In the genomic region with DNA sequence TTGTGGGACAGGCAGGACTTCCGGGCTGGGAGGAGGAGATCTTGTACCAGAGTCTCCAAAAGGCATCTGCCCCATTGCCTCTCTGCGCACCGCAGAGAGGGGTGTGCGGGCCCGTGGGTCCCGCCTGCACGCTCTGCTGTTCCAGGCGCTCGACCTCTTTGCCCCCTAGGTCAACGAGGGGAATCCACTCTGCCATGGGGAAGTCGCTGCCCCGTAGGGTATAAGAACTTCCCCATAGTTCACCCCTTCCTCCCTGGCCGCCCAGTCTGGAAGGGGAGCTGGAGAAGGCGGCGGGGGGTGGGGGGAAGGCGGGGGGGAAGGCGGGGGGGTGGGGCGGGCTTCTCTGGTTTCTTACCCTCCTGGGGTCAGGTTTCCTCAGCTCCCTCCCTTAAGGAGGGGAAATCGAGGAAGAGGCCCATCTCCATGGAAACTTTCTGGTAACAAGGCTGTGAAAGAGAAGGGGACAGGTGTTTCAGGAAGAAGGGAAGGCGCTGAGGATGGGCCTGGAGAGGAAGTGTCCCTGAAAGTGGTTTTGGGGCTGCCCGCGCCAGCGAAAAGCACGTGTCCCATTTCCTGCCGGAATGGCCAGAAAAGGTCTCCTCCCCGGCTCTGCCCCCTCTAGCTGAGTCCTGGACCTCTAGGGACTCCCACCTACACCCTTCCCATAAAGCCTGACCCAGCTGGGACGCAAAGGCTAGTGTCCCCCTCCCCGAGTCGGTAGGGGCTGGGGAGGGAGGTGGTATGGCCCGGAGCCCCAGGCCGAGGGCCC, we compare ENCODE assay signal across 9 cellular contexts. TPM values are rescaled to one million over a fixed set of nuclear protein-coding genes. Genes with fewer than 3 reads are reported as not detected.
DNase-seq lines count a peak whose midpoint lies in the region; ATAC-seq and TF ChIP-seq lines count a peak whose summit lies in the region.
"Had no signal": no experiment of that assay in that cellular context is flagged by ENCODE, and none has a peak within 500 bp of the region (broad histone marks: within the 10 kb centered on the region; RNA-seq: fewer than 3 reads in every experiment).

No MANE protein-coding gene starts in this region.

- H3K36me3 Mint-ChIP-seq in activated CD4-positive, alpha-beta memory T cell treated with anti-CD3 and anti-CD28 coated beads, Interleukin-2, amount 10 ng/mL, durations not matched to agents 7 days and 5 days (ENCODE audit: low read depth), result no peaks in the 10 kb centered on the region

- no peak overlapping the region for H3K27ac ChIP-seq in lung (ENCODE audit: low read depth in 1 of 2, low read length in 1 of 2)
- H3K27ac ChIP-seq: 22Rv1 had no signal

- peak overlapping the region; percentile 12 for H3K4me3 ChIP-seq in lung

- H3K27me3 Mint-ChIP-seq in activated CD4-positive, alpha-beta memory T cell treated with anti-CD3 and anti-CD28 coated beads, Interleukin-2, amount 10 ng/mL, durations not matched to agents 7 days and 5 days, result peaks cover 4% of the 10 kb centered on the region

- H3K27me3 ChIP-seq in lung (ENCODE audit: control insufficient read depth, insufficient read depth), result no peaks in the 10 kb centered on the region

- H3K4me1 ChIP-seq in lung (ENCODE audit: control insufficient read depth in 2 of 2, insufficient read depth in 2 of 2, low read length in 2 of 2), result peaks cover 0 to 2% of the 10 kb centered on the region in 2 donors

- POLR2A ChIA-PET in activated CD4-positive, alpha-beta memory T cell treated with anti-CD3 and anti-CD28 coated beads, Interleukin-2, amount 10 ng/mL, durations not matched to agents 7 days and 5 days (lab: Charles Lee), result interaction anchor here (2.7 kb wide), 1 partner anchor 286 kb away, joined by 12 read pairs; no protein-coding TSS in a partner anchor

- peak; percentile 40 for ATAC-seq in HG02642 (IDR thresholded peaks at IDR 0.05; ENCODE audit: poor library complexity, unreplicated experiment)
- ATAC-seq in lung (ENCODE audit: insufficient read depth, low FRiP score), result no peak

- no peak overlapping the region for H3K27ac Mint-ChIP-seq in activated CD4-positive, alpha-beta memory T cell treated with anti-CD3 and anti-CD28 coated beads, Interleukin-2, amount 10 ng/mL, durations not matched to agents 7 days and 5 days

- DNase-seq in DMS53 (lab: John Stamatoyannopoulos, UW), result peak; percentile 11
- DNase-seq in DMS53 treated with DMSO at 0.1 percent for 48 hours (lab: John Stamatoyannopoulos, UW; ENCODE audit: unreplicated experiment), result no peak
- peak; percentile 20 for DNase-seq in activated CD4-positive, alpha-beta memory T cell treated with anti-CD3 and anti-CD28 coated beads, Interleukin-2, amount 10 ng/mL, durations not matched to agents 7 days and 5 days
- DNase-seq in lung (ENCODE audit: low spot score), result no peak
- no peak for DNase-seq in occipital lobe (lab: John Stamatoyannopoulos, UW)
- DNase-seq in islet precursor cell, result no peak
- no peak for DNase-seq in superior temporal gyrus (ENCODE audit: extremely low spot score)

- peak overlapping the region; percentile 71 for H3K4me3 Mint-ChIP-seq in activated CD4-positive, alpha-beta memory T cell treated with anti-CD3 and anti-CD28 coated beads, Interleukin-2, amount 10 ng/mL, durations not matched to agents 7 days and 5 days

- H3K9me3 Mint-ChIP-seq in activated CD4-positive, alpha-beta memory T cell treated with anti-CD3 and anti-CD28 coated beads, Interleukin-2, amount 10 ng/mL, durations not matched to agents 7 days and 5 days, result no peaks in the 10 kb centered on the region

- no peaks in the 10 kb centered on the region for H3K36me3 ChIP-seq in lung (ENCODE audit: control insufficient read depth in 2 of 2, insufficient read depth in 2 of 2, low read length in 2 of 2)

- no peaks in the 10 kb centered on the region for H3K9me3 ChIP-seq in lung (ENCODE audit: control insufficient read depth in 2 of 2, insufficient read depth in 1 of 2, low read length in 1 of 2)

- no peak for TF ChIP-seq CTCF in lung (IDR thresholded peaks at IDR 0.05; ENCODE audit: control extremely low read depth, extremely low read depth)

- peaks cover 10% of the 10 kb centered on the region for H3K4me1 Mint-ChIP-seq in activated CD4-positive, alpha-beta memory T cell treated with anti-CD3 and anti-CD28 coated beads, Interleukin-2, amount 10 ng/mL, durations not matched to agents 7 days and 5 days

- CTCF ChIA-PET in activated CD4-positive, alpha-beta memory T cell treated with anti-CD3 and anti-CD28 coated beads, Interleukin-2, amount 10 ng/mL, durations not matched to agents 7 days and 5 days (lab: Charles Lee), result interaction anchor here (1.2 to 1.4 kb wide), 2 partner anchors 286 to 608 kb away, joined by 3 to 6 read pairs; no protein-coding TSS in a partner anchor

- 30 to 32% methylated on average over 26 to 31 of the region's 31 CpGs for WGBS in lung, 2 donors

RNA-seq across cellular contexts. Expression of gene NR1I2, which starts 27.5 kb away (rescaled TPM):
- under 1 TPM; 0.13 to 0.20 TPM for total RNA-seq in activated CD4-positive, alpha-beta memory T cell treated with anti-CD3 and anti-CD28 coated beads, Interleukin-2, amount 10 ng/mL, durations not matched to agents 7 days and 5 days
- under 1 TPM; 0.23 to 0.55 TPM for total RNA-seq in lung
- under 1 TPM; 0.08 to 0.21 TPM for polyA plus RNA-seq in lung
- total RNA-seq in occipital lobe, result 0.16 TPM

Comparison
In these comparisons a context has a peak if more than half of its experiments do, and no peak if none do; other contexts are left out.
1. DNase-seq: peak in DMS53 (single experiment) and activated CD4-positive, alpha-beta memory T cell treated with anti-CD3 and anti-CD28 coated beads, Interleukin-2, amount 10 ng/mL, durations not matched to agents 7 days and 5 days (single experiment); none in DMS53 treated with DMSO at 0.1 percent for 48 hours (single experiment), lung (single experiment), occipital lobe (single experiment), islet precursor cell (single experiment) and superior temporal gyrus (single experiment).